In the genomic region with DNA sequence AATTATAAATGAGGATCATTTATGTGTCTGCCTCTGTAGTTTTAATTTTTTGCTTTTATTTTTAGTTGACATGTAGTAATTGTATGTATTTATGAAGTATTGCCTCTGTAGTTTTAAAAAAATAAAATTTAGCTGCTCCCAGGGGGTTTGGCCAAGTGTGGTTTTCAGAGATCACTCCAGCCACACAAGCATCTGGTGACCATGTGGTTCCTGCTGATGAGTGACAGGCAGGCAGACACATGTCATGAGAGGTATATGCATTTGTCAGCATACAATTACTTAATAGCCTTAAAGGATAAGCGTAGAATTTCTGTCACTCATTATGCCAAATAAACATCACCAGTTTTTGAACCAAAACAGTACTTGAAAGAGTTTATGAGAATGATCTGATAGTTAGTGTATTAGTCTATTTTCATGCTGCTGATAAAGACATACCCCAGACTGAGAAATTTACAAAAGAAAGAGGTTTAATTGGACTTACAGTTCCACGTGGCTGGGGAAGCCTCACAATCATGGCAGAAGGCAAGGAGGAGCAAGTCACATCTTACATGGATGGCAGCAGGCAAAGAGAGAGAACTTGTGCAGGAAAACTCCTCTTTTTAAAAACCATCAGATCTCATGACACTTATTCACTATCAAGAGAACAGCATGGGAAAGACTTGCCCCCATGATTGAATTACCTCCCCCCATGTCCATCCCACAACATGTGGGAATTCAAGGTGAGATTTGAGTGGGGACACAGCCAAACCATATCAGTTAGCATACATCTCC, we compare ENCODE assay signal across 11 cellular contexts. TPM values are rescaled to one million over a fixed set of nuclear protein-coding genes. Genes with fewer than 3 reads are reported as not detected.
DNase-seq lines count a peak whose midpoint lies in the region; ATAC-seq, FAIRE-seq and TF ChIP-seq lines count a peak whose summit lies in the region.
"Had no signal": no experiment of that assay in that cellular context is flagged by ENCODE, and none has a peak within 500 bp of the region (broad histone marks: within the 10 kb centered on the region; RNA-seq: fewer than 3 reads in every experiment).

No MANE protein-coding gene starts in this region.

- in situ Hi-C loops in HepG2 (cut with HindIII; ENCODE audit: extremely low pct_ligation_motif_present, low pct_unique_long_range_greater_than_20kb): no loop called here

- no peak for TF ChIP-seq RAD21 in HepG2 (CRISPR knock-in tag; IDR thresholded peaks at IDR 0.05)

- no peak overlapping the region for H2AFZ ChIP-seq in HepG2 (ENCODE audit: low read length)

- no peak for FAIRE-seq in HepG2 (lab: Jason Lieb, UNC)

- H3K27me3 ChIP-seq in HepG2 (ENCODE audit: control insufficient read depth in 1 of 2, insufficient read depth in 2 of 2, low read length in 2 of 2): no peaks in the 10 kb centered on the region
- no peaks in the 10 kb centered on the region for H3K27me3 ChIP-seq in mesendoderm (ENCODE audit: insufficient read depth, low read length, poor library complexity)
- H3K27me3 ChIP-seq in H7 (ENCODE audit: control insufficient read depth, insufficient read depth, low read length): no peaks in the 10 kb centered on the region

- H3K4me1 ChIP-seq in HEK293 (ENCODE audit: control insufficient read depth, insufficient read depth, low read length) (no peaks in the 10 kb centered on the region), HepG2 (ENCODE audit: insufficient read depth, low read length) (peaks cover 39% of the 10 kb centered on the region), mesendoderm (ENCODE audit: control insufficient read depth, low read depth, low read length) (no peaks in the 10 kb centered on the region)
- H3K4me1 ChIP-seq: left ventricle myocardium inferior had no signal

- no peak overlapping the region for H3K4me3 ChIP-seq in HEK293 (ENCODE audit: low read depth, low read length)
- H3K4me3 ChIP-seq in HepG2 (replicated peaks in 1 of 3; ENCODE audit: insufficient read depth in 1 of 3, low read depth in 2 of 3, low read length in 3 of 3): no peak overlapping the region
- no peak overlapping the region for H3K4me3 ChIP-seq in mesendoderm (ENCODE audit: low read length)
- H3K4me3 ChIP-seq in H7 (ENCODE audit: insufficient read depth, low read depth, low read length): no peak overlapping the region
- H3K4me3 ChIP-seq: left ventricle myocardium inferior had no signal

- H3K79me2 ChIP-seq in HepG2 (ENCODE audit: insufficient read depth, low read length): peaks cover 22% of the 10 kb centered on the region
- H3K79me2 ChIP-seq in mesendoderm (ENCODE audit: control insufficient read depth, insufficient read depth, low read length): no peaks in the 10 kb centered on the region

- ATAC-seq in GM18870 (IDR thresholded peaks at IDR 0.05; ENCODE audit: unreplicated experiment) (peak; percentile 35), HG03565 (IDR thresholded peaks at IDR 0.05; ENCODE audit: unreplicated experiment) (peak; percentile 33), HepG2 (no peak)

- H3K9me3 ChIP-seq in HEK293 (ENCODE audit: control insufficient read depth, insufficient read depth, low read depth, low read length): no peaks in the 10 kb centered on the region
- no peaks in the 10 kb centered on the region for H3K9me3 ChIP-seq in HepG2 (ENCODE audit: low read length)
- H3K9me3 ChIP-seq: left ventricle myocardium inferior had no signal

- intact Hi-C loops in HepG2 (cut with micrococcal nuclease; ENCODE audit: unreplicated experiment): loop anchor here (2.0 kb wide), 1 partner anchor 29 kb away; a partner anchor contains a TSS

- no peak overlapping the region for H3K56ac ChIP-seq in mesendoderm (ENCODE audit: low read length)

- no peak for TF ChIP-seq POLR2A in HepG2 (IDR thresholded peaks at IDR 0.05; ENCODE audit: insufficient read depth in 1 of 2, low read depth in 2 of 2, low read length in 2 of 2)

- POLR2A ChIA-PET in HEK293 (lab: Yijun Ruan, JAX): no interaction called here
- POLR2A ChIA-PET in HepG2 (lab: Yijun Ruan, JAX): no interaction called here

- H2BK5ac ChIP-seq in mesendoderm (ENCODE audit: low read length): no peak overlapping the region

- DNase-seq in HepG2 (ENCODE audit: low spot score): no peak
- DNase-seq in mesendoderm: no peak
- DNase-seq in activated CD4-positive, alpha-beta T cell treated with anti-CD3 and anti-CD28 coated beads for 4 hours: no peak
- no peak for DNase-seq in H7
- no peak for DNase-seq in Kasumi-1 (lab: John Stamatoyannopoulos, UW)
- DNase-seq: HFFc6, left ventricle myocardium inferior, NCI-H1092 had no signal

- no peak overlapping the region for H4K8ac ChIP-seq in mesendoderm (ENCODE audit: low read depth, low read length)

- H2BK15ac ChIP-seq in mesendoderm (replicated peaks; ENCODE audit: low read depth): no peak overlapping the region

- H3K4me2 ChIP-seq in HepG2 (ENCODE audit: low read depth, low read length) (no peak overlapping the region), mesendoderm (ENCODE audit: low read length) (no peak overlapping the region)

- H3K27ac ChIP-seq in HEK293 (ENCODE audit: extremely low read depth, low read depth, low read length): no peak overlapping the region
- H3K27ac ChIP-seq in HepG2 (ENCODE audit: extremely low read length, insufficient read depth, low read length): no peak overlapping the region
- H3K27ac ChIP-seq in mesendoderm (ENCODE audit: low read depth, low read length): no peak overlapping the region
- H3K27ac ChIP-seq: left ventricle myocardium inferior had no signal

- no peak for TF ChIP-seq EP300 in HepG2 (IDR thresholded peaks at IDR 0.05; ENCODE audit: low read depth in 2 of 2, low read length in 2 of 2)
- no peak for TF ChIP-seq EP300 in HepG2 (CRISPR knock-in tag; IDR thresholded peaks at IDR 0.05; ENCODE audit: borderline replicate concordance)

- BruUV-seq in HepG2 (replicated peaks; lab: Mats Ljungman, UMichigan): no TSS peak

- no peak overlapping the region for H3K9ac ChIP-seq in HepG2 (ENCODE audit: insufficient read depth, low read depth, low read length)
- H3K9ac ChIP-seq in mesendoderm (ENCODE audit: low read length): no peak overlapping the region

- CTCF ChIA-PET in HEK293 (lab: Yijun Ruan, JAX): no interaction called here
- CTCF ChIA-PET in HepG2 (lab: Yijun Ruan, JAX; ENCODE audit: low intra/inter-chr PET ratio, low total read pairs): no interaction called here

- H3K18ac ChIP-seq in mesendoderm (ENCODE audit: low read length): no peak overlapping the region

- H3K4ac ChIP-seq in mesendoderm (ENCODE audit: low read depth, low read length): no peak overlapping the region

- H3K79me1 ChIP-seq in mesendoderm (ENCODE audit: low read length): peaks cover 6% of the 10 kb centered on the region

- H2BK120ac ChIP-seq in mesendoderm (ENCODE audit: low read depth, low read length): no peak overlapping the region

- no peak overlapping the region for H4K5ac ChIP-seq in mesendoderm (ENCODE audit: low read length)

- TF ChIP-seq CTCF in HEK293 (tag by site-specific recombination; IDR thresholded peaks at IDR 0.05): no peak
- no peak for TF ChIP-seq CTCF in HepG2 (CRISPR knock-in tag; IDR thresholded peaks at IDR 0.05)

- H3K36me3 ChIP-seq in HEK293 (ENCODE audit: control insufficient read depth in 2 of 2, insufficient read depth in 1 of 2, low read length in 2 of 2): peaks cover 5 to 16% of the 10 kb centered on the region in 2 experiments
- peaks cover 4 to 27% of the 10 kb centered on the region in 2 experiments for H3K36me3 ChIP-seq in HepG2 (replicated peaks in 1 of 2; ENCODE audit: control insufficient read depth in 1 of 2, insufficient read depth in 2 of 2, low read length in 2 of 2)
- peaks cover 1% of the 10 kb centered on the region for H3K36me3 ChIP-seq in mesendoderm (ENCODE audit: control insufficient read depth, insufficient read depth, low read length)
- 0 out of 2 replicates have a peak, but pooled peaks cover 2% of the 10 kb centered on the region for H3K36me3 ChIP-seq in H7 (replicated peaks; ENCODE audit: control insufficient read depth, insufficient read depth, low read length)
- H3K36me3 ChIP-seq: left ventricle myocardium inferior had no signal

- H4K20me1 ChIP-seq in HepG2 (ENCODE audit: insufficient read depth, low read length): no peaks in the 10 kb centered on the region

- no peak overlapping the region for H3K23ac ChIP-seq in mesendoderm (ENCODE audit: low read length)

- 98% methylated on average over 2 of the region's 2 CpGs for WGBS in HepG2 (ENCODE audit: low lambda C conversion rate)
- no CpG with 5 or more reads among the region's 2 CpGs for WGBS in mesendoderm (ENCODE audit: extremely low coverage, insufficient coverage, low lambda C conversion rate)

- H2AK5ac ChIP-seq in mesendoderm (ENCODE audit: low read length): no peak overlapping the region

RNA-seq across cellular contexts. Expression of a gene that starts 29.6 kb away (rescaled TPM):
- 23.3 and 26.4 TPM in 2 replicates for total RNA-seq in HepG2 (2016; rRNA removed; fragmentation: Illumina TruSeq; extraction: Trizol)
- total RNA-seq in HepG2 (2016; cell fraction: cytosol; rRNA removed; fragmentation: Illumina TruSeq; extraction: Trizol; ENCODE audit: low read depth): 6.9 and 11.0 TPM in 2 replicates
- 22.5 and 23.8 TPM in 2 replicates for total RNA-seq in HepG2 (2016; cell fraction: insoluble cytoplasmic fraction; rRNA removed; fragmentation: Illumina TruSeq; extraction: Trizol)
- 27.6 and 31.1 TPM in 2 replicates for total RNA-seq in HepG2 (2016; cell fraction: membrane; rRNA removed; fragmentation: Illumina TruSeq; extraction: Trizol)
- total RNA-seq in HepG2 (2016; cell fraction: nucleus; rRNA removed; fragmentation: Illumina TruSeq; extraction: Trizol): 22.1 and 26.5 TPM in 2 replicates
- polyA plus RNA-seq in HepG2 (2011; rRNA removed): 7.3 and 7.5 TPM in 2 replicates
- 2.8 and 3.0 TPM in 2 replicates for polyA plus RNA-seq in HepG2 (2011; cell fraction: cytosol; rRNA removed)
- 10.6 and 11.6 TPM in 2 replicates for polyA plus RNA-seq in HepG2 (2011; cell fraction: nucleus; rRNA removed)
- polyA plus RNA-seq in HepG2 (2012): 7.0 and 9.3 TPM in 2 replicates
- 10.0 and 14.5 TPM in 2 replicates for polyA plus RNA-seq in HepG2 (2016; cell fraction: cytosol; fragmentation: Illumina TruSeq; extraction: Trizol; ENCODE audit: low read depth)
- polyA plus RNA-seq in HepG2 (2016; cell fraction: insoluble cytoplasmic fraction; fragmentation: Illumina TruSeq; extraction: Trizol; ENCODE audit: low read depth): 24.4 and 25.1 TPM in 2 replicates
- 20.9 and 23.0 TPM in 2 replicates for polyA plus RNA-seq in HepG2 (2016; cell fraction: membrane; fragmentation: Illumina TruSeq; extraction: Trizol; ENCODE audit: low read depth)
- 32.8 and 32.9 TPM in 2 replicates for polyA plus RNA-seq in HepG2 (2016; cell fraction: nucleus; fragmentation: Illumina TruSeq; extraction: Trizol; ENCODE audit: insufficient read depth, low read depth)
- polyA minus RNA-seq in HepG2 (2011; rRNA and poly(A)+ RNA removed; ENCODE audit: low replicate concordance): 3.6 and 3.9 TPM in 2 replicates
- 4.0 and 4.3 TPM in 2 replicates for polyA minus RNA-seq in HepG2 (2011; cell fraction: cytosol; rRNA and poly(A)+ RNA removed)
- 19.2 and 20.6 TPM in 2 replicates for polyA minus RNA-seq in HepG2 (2011; cell fraction: nucleus; rRNA and poly(A)+ RNA removed)
- polyA plus RNA-seq in mesendoderm (2013, experiment 1 of 2): 17.2 TPM
- polyA plus RNA-seq in mesendoderm (2013, experiment 2 of 2): 17.8 TPM
- 12.5 and 14.9 TPM in 2 replicates for total RNA-seq in H7 (2014; rRNA removed; shearing (Covaris generic))
